In genomic region chr13:54879036-54879435, GRCh38 we compare ENCODE assay signal across 22 cellular contexts.
"Had no signal": no experiment of that assay in that cellular context is flagged by ENCODE, and none has a peak within 500 bp of the region (broad histone marks: within the 10 kb centered on the region; RNA-seq: fewer than 3 reads in every experiment).

No MANE protein-coding gene starts in this region.

- ATAC-seq: effector memory CD8-positive, alpha-beta T cell; heart right ventricle; left cardiac atrium; left lung; mucosa of descending colon; natural killer cell treated with Interleukin-12 subunit alpha and Interleukin-12 subunit beta and Interleukin-15 and Interleukin-18, amount 100 ng/mL, for 72 hours; sciatic nerve; stimulated activated effector memory CD8-positive, alpha-beta T cell treated with anti-CD3 and anti-CD28 coated beads, Interleukin-12 subunit alpha, Interleukin-12 subunit beta, amount 100 ng/mL, for 72 hours had no signal

- DNase-seq: effector memory CD8-positive, alpha-beta T cell; erythroblast; esophagus squamous epithelium; foreskin melanocyte; glutamatergic neuron; heart right ventricle; hippocampal formation; left cardiac atrium; left lung; mesenchymal stem cell; mucosa of descending colon; naive B cell; stimulated activated CD4-positive, alpha-beta T cell treated with anti-CD3 and anti-CD28 coated beads, Interleukin-12 subunit alpha, Interleukin-12 subunit beta, amount 100 ng/mL, for 4 hours; stimulated activated CD4-positive, alpha-beta T cell treated with anti-CD3 and anti-CD28 coated beads, Interleukin-1b, Interleukin-23, amount 100 ng/mL, for 48 hours; stimulated activated CD4-positive, alpha-beta T cell treated with anti-CD3 and anti-CD28 coated beads, Interleukin-4, amount 100 ng/mL, for 24 hours; stimulated activated naive CD4-positive, alpha-beta T cell treated with Interleukin-2 at 50 U/mL for 16 hours; stomach; thyroid gland; trophoblast cell had no signal
